ENCODE assay signal across 18 cellular contexts in genomic region chr4:152328595-152328994, GRCh38.
DNase-seq lines count a peak whose midpoint lies in the region; ATAC-seq and FAIRE-seq lines count a peak whose summit lies in the region.
"Had no signal": no experiment of that assay in that cellular context is flagged by ENCODE, and none has a peak within 500 bp of the region (broad histone marks: within the 10 kb centered on the region; RNA-seq: fewer than 3 reads in every experiment).

No MANE protein-coding gene starts in this region.

- FAIRE-seq in GM19239 (lab: Jason Lieb, UNC) = peak; percentile 14
- FAIRE-seq: endometrium, GM12892 had no signal

- DNase-seq in GM19239 (ENCODE audit: insufficient read length, low spot score) (no peak), RPMI7951 (ENCODE audit: low read depth) (peak; percentile 83), fibroblast of peridontal ligament (ENCODE audit: extremely low read depth) (peak; percentile 67), stromal cell of bone marrow (ENCODE audit: low read depth) (peak; percentile 14), DMS114 treated with DMSO at 0.1 percent for 48 hours (lab: John Stamatoyannopoulos, UW; ENCODE audit: unreplicated experiment) (no peak)
- DNase-seq: activated CD4-positive, alpha-beta memory T cell treated with anti-CD3 and anti-CD28 coated beads, Interleukin-2, amount 10 ng/mL, durations not matched to agents 7 days and 5 days; activated effector memory CD4-positive, alpha-beta T cell treated with anti-CD3 and anti-CD28 coated beads, Interleukin-2, amount 50 U/mL, for 16 hours; amygdala; CD4-positive, alpha-beta T cell; H9; immature natural killer cell; NCI-H2227 treated with DMSO at 0.1 percent for 48 hours; stimulated activated CD4-positive, alpha-beta T cell treated with anti-CD3 and anti-CD28 coated beads, Interleukin-4, amount 100 ng/mL, for 4 hours had no signal

- ATAC-seq in GM21447 (IDR thresholded peaks at IDR 0.05; ENCODE audit: unreplicated experiment) (no peak), GM19452 (IDR thresholded peaks at IDR 0.05; ENCODE audit: unreplicated experiment) (no peak), HG02610 (IDR thresholded peaks at IDR 0.05; ENCODE audit: unreplicated experiment) (no peak)

Comparison
In these comparisons a context has a peak if more than half of its experiments do, and no peak if none do; other contexts are left out.
1. DNase-seq: peak in RPMI7951 (single experiment), fibroblast of peridontal ligament (single experiment) and stromal cell of bone marrow (single experiment); none in GM19239 (single experiment) and DMS114 treated with DMSO at 0.1 percent for 48 hours (single experiment).